2 cellular contexts compared by ENCODE assay signal in genomic region chr10:94706089-94706488, GRCh38.
TF ChIP-seq lines count a peak whose summit lies in the region.

No MANE protein-coding gene starts in this region.

TF ChIP-seq in H1, 55 proteins besides CTCF, POLR2A, EP300 and RAD21:
- TF ChIP-seq CEBPB (IDR thresholded peaks at IDR 0.05; ENCODE audit: low read depth, low read length) (no peak), TCF12 (IDR thresholded peaks at IDR 0.05; ENCODE audit: low read depth, low read length) (no peak), EZH2 (IDR thresholded peaks at IDR 0.05; ENCODE audit: low read depth, low read length, severe bottlenecking) (no peak), RFX5 (IDR thresholded peaks at IDR 0.05; ENCODE audit: borderline replicate concordance, low read depth, low read length) (no peak), TAF1 (IDR thresholded peaks at IDR 0.05; ENCODE audit: low read depth, low read length) (no peak), POU5F1 (IDR thresholded peaks at IDR 0.05; ENCODE audit: low read depth, low read length) (no peak), TEAD4 (IDR thresholded peaks at IDR 0.05; ENCODE audit: low read depth, low read length) (no peak), KDM5A (IDR thresholded peaks at IDR 0.05; ENCODE audit: low read length) (no peak), CBX5 (IDR thresholded peaks at IDR 0.05; ENCODE audit: low read depth, low read length) (no peak), TAF7 (optimal IDR thresholded peaks at IDR 0.05; ENCODE audit: borderline replicate concordance, low read depth, low read length) (no peak), SP1 (IDR thresholded peaks at IDR 0.05; ENCODE audit: low read depth, low read length) (no peak), BRCA1 (IDR thresholded peaks at IDR 0.05; ENCODE audit: low read depth, low read length) (no peak)

TF ChIP-seq in HEK293T, 16 proteins besides CTCF, POLR2A, EP300 and RAD21:
- TF ChIP-seq SUZ12 (IDR thresholded peaks at IDR 0.05) (no peak), HDGF (IDR thresholded peaks at IDR 0.05; ENCODE audit: borderline replicate concordance) (no peak), PKNOX1 (IDR thresholded peaks at IDR 0.05) (no peak), ARNT (IDR thresholded peaks at IDR 0.05) (no peak), SP1 (IDR thresholded peaks at IDR 0.05) (no peak), NFRKB (IDR thresholded peaks at IDR 0.05) (no peak)
